Comparison of ENCODE assay signal across 22 cellular contexts in genomic region chr10:24842856-24843255, GRCh38.
"Had no signal": no experiment of that assay in that cellular context is flagged by ENCODE, and none has a peak within 500 bp of the region (broad histone marks: within the 10 kb centered on the region; RNA-seq: fewer than 3 reads in every experiment).

No MANE protein-coding gene starts in this region.

- H3K36me3 ChIP-seq: colonic mucosa, esophagus muscularis mucosa, esophagus squamous epithelium, gastrocnemius medialis, gastroesophageal sphincter, heart left ventricle, heart right ventricle had no signal

- H3K4me3 ChIP-seq: colonic mucosa, coronary artery, dorsolateral prefrontal cortex, esophagus muscularis mucosa, esophagus squamous epithelium, gastrocnemius medialis, gastroesophageal sphincter, heart left ventricle, heart right ventricle had no signal

- H3K27me3 ChIP-seq: colonic mucosa, dorsolateral prefrontal cortex, esophagus muscularis mucosa, esophagus squamous epithelium, foreskin keratinocyte, gastrocnemius medialis, gastroesophageal sphincter, heart left ventricle, heart right ventricle had no signal

- DNase-seq: colonic mucosa; cortex of kidney; dermis blood vessel endothelial cell; dorsolateral prefrontal cortex; effector CD4-positive, alpha-beta T cell; effector CD8-positive, alpha-beta T cell; effector memory CD4-positive, alpha-beta T cell; effector memory CD8-positive, alpha-beta T cell; endodermal cell; erythroblast; esophagus squamous epithelium; foreskin keratinocyte; foreskin melanocyte; gastrocnemius medialis; glutamatergic neuron; head of caudate nucleus; heart left ventricle; heart right ventricle had no signal

- H3K27ac ChIP-seq: colonic mucosa, coronary artery, dorsolateral prefrontal cortex, epithelial cell of prostate, esophagus muscularis mucosa, esophagus squamous epithelium, gastrocnemius medialis, gastroesophageal sphincter, heart left ventricle, heart right ventricle had no signal

- H3K9me3 ChIP-seq: colonic mucosa, esophagus muscularis mucosa, esophagus squamous epithelium, gastrocnemius medialis had no signal

- H3K4me1 ChIP-seq: colonic mucosa, esophagus muscularis mucosa, esophagus squamous epithelium, foreskin keratinocyte, gastrocnemius medialis, gastroesophageal sphincter had no signal
